Comparison of ENCODE assay signal across 23 cellular contexts in genomic region chr5:19067741-19068140, GRCh38.
DNase-seq lines count a peak whose midpoint lies in the region; ATAC-seq, FAIRE-seq and TF ChIP-seq lines count a peak whose summit lies in the region.
"Had no signal": no experiment of that assay in that cellular context is flagged by ENCODE, and none has a peak within 500 bp of the region (broad histone marks: within the 10 kb centered on the region; RNA-seq: fewer than 3 reads in every experiment).

No MANE protein-coding gene starts in this region.

- H3K9me3 Mint-ChIP-seq in H9 (no peaks in the 10 kb centered on the region), WTC11 (no peaks in the 10 kb centered on the region), neural progenitor cell (peaks cover 2% of the 10 kb centered on the region)

- H2BK20ac ChIP-seq in H9 (ENCODE audit: low read depth, low read length, poor library complexity, severe bottlenecking): no peak overlapping the region

- H4K5ac ChIP-seq in H9 (ENCODE audit: insufficient read length, low read depth, low read length): no peak overlapping the region

- H3K79me1 ChIP-seq in H9 (ENCODE audit: insufficient read depth, low read depth, low read length, poor library complexity, severe bottlenecking): no peaks in the 10 kb centered on the region

- H3K4me1 Mint-ChIP-seq in H9 (peaks cover 3 to 7% of the 10 kb centered on the region in 2 experiments; a peak in 3 of 4 replicates), WTC11 (peaks cover 10% of the 10 kb centered on the region), neural progenitor cell (peaks cover 3% of the 10 kb centered on the region)
- H3K4me1 Mint-ChIP-seq: B cell; CD14-positive monocyte; CD8-positive, alpha-beta memory T cell had no signal

- no peak overlapping the region for H2BK12ac ChIP-seq in H9 (ENCODE audit: insufficient read length, low read depth, low read length)

- no peak overlapping the region for H3K56ac ChIP-seq in H9 (ENCODE audit: insufficient read length, low read depth, low read length)

- no peak overlapping the region for H3K4ac ChIP-seq in H9 (ENCODE audit: low read depth, low read length)

- H3K27ac ChIP-seq in H9 (ENCODE audit: insufficient read length, low read depth, low read length) (no peak overlapping the region), neural progenitor cell (no peak overlapping the region)
- H3K27ac ChIP-seq: 22Rv1; BLaER1 treated with 17β-estradiol and CSF1 and Interleukin-3, amounts not matched to agents 10 nM and 100 nM had no signal

- H2BK15ac ChIP-seq in H9 (ENCODE audit: low read depth, low read length): no peak overlapping the region

- no peak overlapping the region for H3K4me3 Mint-ChIP-seq in H9
- no peak overlapping the region for H3K4me3 Mint-ChIP-seq in WTC11
- H3K4me3 Mint-ChIP-seq in neural progenitor cell: no peak overlapping the region
- H3K4me3 Mint-ChIP-seq: B cell; CD14-positive monocyte; CD4-positive, alpha-beta T cell; CD8-positive, alpha-beta memory T cell had no signal

- no peak overlapping the region for H3K23ac ChIP-seq in H9 (ENCODE audit: insufficient read length, low read depth, low read length)

- no peak overlapping the region for H4K8ac ChIP-seq in H9 (replicated peaks; ENCODE audit: insufficient read length, low read depth, low read length)

- H3K9ac ChIP-seq in H9 (ENCODE audit: extremely low read depth, insufficient read length, low read length) (no peak overlapping the region), neural progenitor cell (no peak overlapping the region)
- H3K9ac ChIP-seq: BLaER1 treated with 17β-estradiol and CSF1 and Interleukin-3, amounts not matched to agents 10 nM and 100 nM had no signal

- POLR2A ChIA-PET in WTC11 (lab: Charles Lee): interaction anchor here (0.6 kb wide), 1 partner anchor 10 kb away, joined by 6 read pairs; no protein-coding TSS in a partner anchor

- no peaks in the 10 kb centered on the region for H3K4me1 ChIP-seq in BE2C
- no peaks in the 10 kb centered on the region for H3K4me1 ChIP-seq in H9 (ENCODE audit: insufficient read depth, low read length)
- no peaks in the 10 kb centered on the region for H3K4me1 ChIP-seq in neural progenitor cell
- H3K4me1 ChIP-seq: BLaER1 treated with 17β-estradiol and CSF1 and Interleukin-3, amounts not matched to agents 10 nM and 100 nM had no signal

- H3K27me3 Mint-ChIP-seq in H9 (ENCODE audit: low read depth) (no peaks in the 10 kb centered on the region), WTC11 (ENCODE audit: low read depth) (no peaks in the 10 kb centered on the region), neural progenitor cell (ENCODE audit: insufficient read depth, low read depth) (no peaks in the 10 kb centered on the region)
- H3K27me3 Mint-ChIP-seq: B cell; CD4-positive, alpha-beta T cell; CD8-positive, alpha-beta memory T cell had no signal

- peak; percentile 62 for ATAC-seq in WTC11
- no peak for ATAC-seq in activated CD4-positive, CD25-positive, alpha-beta regulatory T cell treated with anti-CD3 and anti-CD28 coated beads, Interleukin-2, amount 50 U/mL, for 24 hours
- ATAC-seq: HCT116 had no signal

- H3F3A ChIP-seq in neural progenitor cell (ENCODE audit: low read depth): no peaks in the 10 kb centered on the region

- H4K91ac ChIP-seq in H9 (ENCODE audit: insufficient read length, low read depth, low read length): no peak overlapping the region

- no peaks in the 10 kb centered on the region for H4K20me1 ChIP-seq in H9 (ENCODE audit: control insufficient read depth, insufficient read depth, insufficient read length)
- H4K20me1 ChIP-seq in neural progenitor cell (ENCODE audit: low read depth): no peaks in the 10 kb centered on the region
- H4K20me1 ChIP-seq: BLaER1 treated with 17β-estradiol and CSF1 and Interleukin-3, amounts not matched to agents 10 nM and 100 nM had no signal

- FAIRE-seq in HTR-8/SVneo (lab: Jason Lieb, UNC): no peak
- FAIRE-seq: A204.1, D721Med, GM12891, GM18507, H54 had no signal

- H2BK5ac ChIP-seq in H9 (ENCODE audit: insufficient read length, low read length): no peak overlapping the region

- H3K27ac Mint-ChIP-seq in H9 (no peak overlapping the region), WTC11 (no peak overlapping the region), neural progenitor cell (no peak overlapping the region)
- H3K27ac Mint-ChIP-seq: B cell; CD14-positive monocyte; CD4-positive, alpha-beta T cell; CD8-positive, alpha-beta memory T cell had no signal

- H3K36me3 Mint-ChIP-seq in H9 (ENCODE audit: insufficient read depth in 1 of 3, low read depth in 3 of 3) (no peaks in the 10 kb centered on the region), WTC11 (no peaks in the 10 kb centered on the region), neural progenitor cell (no peaks in the 10 kb centered on the region)
- H3K36me3 Mint-ChIP-seq: CD14-positive monocyte; CD8-positive, alpha-beta memory T cell had no signal

- no peak overlapping the region for H3T11ph ChIP-seq in H9 (ENCODE audit: low read length)

- no peaks in the 10 kb centered on the region for H3K27me3 ChIP-seq in BE2C
- H3K27me3 ChIP-seq in H9 (ENCODE audit: insufficient read depth, low read length): no peaks in the 10 kb centered on the region
- no peaks in the 10 kb centered on the region for H3K27me3 ChIP-seq in neural progenitor cell
- H3K27me3 ChIP-seq: BLaER1 treated with 17β-estradiol and CSF1 and Interleukin-3, amounts not matched to agents 10 nM and 100 nM had no signal

- H3K79me2 ChIP-seq in H9 (ENCODE audit: insufficient read depth, low read length): no peaks in the 10 kb centered on the region
- H3K79me2 ChIP-seq in neural progenitor cell (ENCODE audit: low read depth): no peaks in the 10 kb centered on the region

- H3K9me3 ChIP-seq in BE2C: no peaks in the 10 kb centered on the region
- H3K9me3 ChIP-seq in H9 (ENCODE audit: control insufficient read depth, low read depth, low read length): no peaks in the 10 kb centered on the region
- no peaks in the 10 kb centered on the region for H3K9me3 ChIP-seq in neural progenitor cell (ENCODE audit: low read depth)
- H3K9me3 ChIP-seq: BLaER1 treated with 17β-estradiol and CSF1 and Interleukin-3, amounts not matched to agents 10 nM and 100 nM had no signal

- H2AFZ ChIP-seq in H9 (ENCODE audit: low read length) (no peak overlapping the region), neural progenitor cell (replicated peaks) (no peak overlapping the region)

- CTCF ChIA-PET in WTC11 (lab: Charles Lee): no interaction called here

- H3K4me2 ChIP-seq in H9 (ENCODE audit: insufficient read depth, insufficient read length, low read length) (no peak overlapping the region), neural progenitor cell (no peak overlapping the region)
- H3K4me2 ChIP-seq: BLaER1 treated with 17β-estradiol and CSF1 and Interleukin-3, amounts not matched to agents 10 nM and 100 nM had no signal

- WGBS in H9 (ENCODE audit: extremely low coverage, insufficient read length, low lambda C conversion rate): no CpG with 5 or more reads among the region's 1 CpG

- no peaks in the 10 kb centered on the region for H3K23me2 ChIP-seq in H9 (ENCODE audit: insufficient read length, low read depth, low read length, poor library complexity, severe bottlenecking)

- TF ChIP-seq CTCF in BE2C (IDR thresholded peaks at IDR 0.05; ENCODE audit: low read depth, low read length): 0 out of 2 replicates have a peak, but pooled peaks have one; percentile 3
- TF ChIP-seq CTCF in H9 (conservative IDR thresholded peaks at IDR 0.05): peak; percentile 38; the same call in 2 of the 3 replicates
- TF ChIP-seq CTCF in WTC11 (IDR thresholded peaks at IDR 0.05): no peak
- TF ChIP-seq CTCF in neural progenitor cell (IDR thresholded peaks at IDR 0.05): peak; percentile 15
- no peak for TF ChIP-seq CTCF in foreskin fibroblast (IDR thresholded peaks at IDR 0.05; ENCODE audit: low read depth, low read length)

- H2AK5ac ChIP-seq in H9 (ENCODE audit: insufficient read length, low read length): no peak overlapping the region

- H3K4me3 ChIP-seq in BE2C (ENCODE audit: low read depth, low read length) (no peak overlapping the region), neural progenitor cell (no peak overlapping the region), foreskin fibroblast (ENCODE audit: low read depth in 1 of 2, low read length in 2 of 2) (no peak overlapping the region)
- H3K4me3 ChIP-seq: BLaER1 treated with 17β-estradiol and CSF1 and Interleukin-3, amounts not matched to agents 10 nM and 100 nM had no signal

- H2BK120ac ChIP-seq in H9 (ENCODE audit: low read depth, low read length, poor library complexity, severe bottlenecking): no peak overlapping the region

- no peak overlapping the region for H3K18ac ChIP-seq in H9 (ENCODE audit: insufficient read length, low read depth, low read length)

- H3K36me3 ChIP-seq in BE2C (no peaks in the 10 kb centered on the region), neural progenitor cell (no peaks in the 10 kb centered on the region)
- H3K36me3 ChIP-seq: BLaER1 treated with 17β-estradiol and CSF1 and Interleukin-3, amounts not matched to agents 10 nM and 100 nM had no signal

- no peak overlapping the region for H3K14ac ChIP-seq in H9 (ENCODE audit: insufficient read depth, low read length)

- DNase-seq in BE2C: no peak
- no peak for DNase-seq in H9
- no peak for DNase-seq in WTC11 (ENCODE audit: low spot score)
- no peak for DNase-seq in neural progenitor cell (ENCODE audit: low spot score)
- DNase-seq in foreskin fibroblast: no peak
- no peak for DNase-seq in HTR-8/SVneo (ENCODE audit: insufficient read length, low spot score)
- DNase-seq: CD4-positive, alpha-beta T cell; CD8-positive, alpha-beta memory T cell; DMS 273 treated with DMSO at 0.1 percent for 48 hours; DMS79; GF-D8; GOT3 had no signal

TF ChIP-seq in WTC11, 78 proteins besides CTCF, POLR2A, EP300 and RAD21 (continues in another document):
- TF ChIP-seq GABPB1 (CRISPR knock-in tag; IDR thresholded peaks at IDR 0.05) (no peak), NR2C2 (CRISPR knock-in tag; IDR thresholded peaks at IDR 0.05) (no peak), ERG (CRISPR knock-in tag; IDR thresholded peaks at IDR 0.05) (no peak), USF1 (CRISPR knock-in tag; IDR thresholded peaks at IDR 0.05) (no peak)

Comparison
In these comparisons a context has a peak if more than half of its experiments do, and no peak if none do; other contexts are left out.
1. CTCF ChIP-seq: peak in BE2C (single experiment), H9 (single experiment) and neural progenitor cell (single experiment); none in WTC11 (single experiment) and foreskin fibroblast (single experiment).